In genomic region chr11:107224836-107225235, GRCh38 we compare ENCODE assay signal across 6 cellular contexts.
"Had no signal": no experiment of that assay in that cellular context is flagged by ENCODE, and none has a peak within 500 bp of the region (broad histone marks: within the 10 kb centered on the region; RNA-seq: fewer than 3 reads in every experiment).

No MANE protein-coding gene starts in this region.

- H3K9me3 Mint-ChIP-seq: GM23338, H9 had no signal

- ATAC-seq: GM23338, K562 had no signal

- H3K27ac Mint-ChIP-seq: GM23338, H9 had no signal

- DNase-seq: H9, HCEC 1CT, IMR-90, KG1 had no signal

- H3K4me1 Mint-ChIP-seq: GM23338 had no signal

- H3K4me3 Mint-ChIP-seq: GM23338, H9 had no signal

- H3K4me3 ChIP-seq: GM23338, K562 had no signal
